ENCODE assay signal across 14 cellular contexts in the genomic region with DNA sequence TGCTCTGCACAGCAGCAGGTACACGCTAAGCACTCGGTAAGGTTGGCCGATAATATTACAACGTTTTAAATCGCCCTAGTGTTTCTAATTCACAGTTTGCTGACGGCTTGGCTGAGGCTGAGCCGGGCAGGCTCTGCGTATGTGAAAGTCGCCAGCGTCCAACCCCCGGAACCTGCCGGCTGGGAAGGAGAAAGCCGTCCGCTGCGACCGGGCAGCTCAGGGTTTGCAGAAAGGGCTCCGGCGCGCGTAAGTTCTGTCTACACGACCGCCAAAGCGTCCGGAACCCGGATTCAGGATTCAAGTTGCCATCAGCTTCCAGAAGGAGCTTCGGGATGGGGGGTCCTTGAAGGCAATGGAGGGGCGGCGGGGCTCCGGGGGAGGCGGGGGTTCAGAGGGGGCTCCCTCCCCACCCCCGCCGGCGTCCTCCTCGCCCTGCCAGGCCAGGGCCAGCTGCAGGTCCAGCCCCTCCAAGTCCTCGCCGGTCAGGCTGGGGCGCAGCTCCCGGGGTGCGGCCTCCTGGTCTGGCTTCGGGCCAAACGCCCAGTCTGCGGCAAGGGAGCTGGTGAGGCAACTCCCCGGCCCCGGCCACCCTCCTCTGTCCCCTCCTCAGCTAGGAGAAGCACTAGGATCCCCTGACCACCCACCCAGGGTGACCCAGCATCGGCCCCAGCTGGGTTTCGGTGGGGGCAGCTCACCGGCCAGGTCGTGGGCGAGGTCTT. TPM values are rescaled to one million over a fixed set of nuclear protein-coding genes. Genes with fewer than 3 reads are reported as not detected.
DNase-seq lines count a peak whose midpoint lies in the region; TF ChIP-seq lines count a peak whose summit lies in the region.
"Had no signal": no experiment of that assay in that cellular context is flagged by ENCODE, and none has a peak within 500 bp of the region (broad histone marks: within the 10 kb centered on the region; RNA-seq: fewer than 3 reads in every experiment).

No MANE protein-coding gene starts in this region.

- TF ChIP-seq CTCF in RWPE1 (conservative IDR thresholded peaks at IDR 0.05; ENCODE audit: low read depth): no peak
- no peak for TF ChIP-seq CTCF in mesothelial cell of epicardium (IDR thresholded peaks at IDR 0.05; ENCODE audit: unreplicated experiment)

- H3K27me3 Mint-ChIP-seq in mesothelial cell of epicardium (ENCODE audit: low read depth): peaks cover 30% of the 10 kb centered on the region

- DNase-seq in NCI-H146 (lab: John Stamatoyannopoulos, UW) (peak; percentile 22), NCI-H146 treated with DMSO at 0.1 percent for 48 hours (lab: John Stamatoyannopoulos, UW; ENCODE audit: unreplicated experiment) (no peak), RWPE1 (ENCODE audit: low spot score) (no peak), posterior vena cava (ENCODE audit: low spot score) (peak; percentile 81), mucosa of gallbladder (ENCODE audit: low spot score) (no peak), mesothelial cell of epicardium (ENCODE audit: low spot score in 2 of 2, unreplicated experiment in 2 of 2) (no peak)
- DNase-seq: activated effector memory CD4-positive, alpha-beta T cell treated with Interleukin-2 at 50 U/mL for 16 hours; amniotic stem cell; GDM1; NCI-H187; stimulated activated naive B cell treated with anti-CD40 and anti-IgM and Interleukin-4, amounts not matched to agents 10 μg/mL and 1 μg/mL and 100 μg/mL, for 72 hours; upper lobe of right lung had no signal

- H3K27ac Mint-ChIP-seq in mesothelial cell of epicardium: no peak overlapping the region
- H3K27ac Mint-ChIP-seq: stimulated activated naive B cell treated with anti-CD40 and anti-IgM and Interleukin-4, amounts not matched to agents 10 μg/mL and 1 μg/mL and 100 μg/mL, for 72 hours had no signal

- 0 out of 2 replicates have a peak overlapping the region, but pooled peaks have one; percentile 4 for H3K27ac ChIP-seq in RWPE1
- H3K27ac ChIP-seq: upper lobe of right lung had no signal

- no peak overlapping the region for H3K4me3 Mint-ChIP-seq in mesothelial cell of epicardium
- H3K4me3 Mint-ChIP-seq: stimulated activated naive B cell treated with anti-CD40 and anti-IgM and Interleukin-4, amounts not matched to agents 10 μg/mL and 1 μg/mL and 100 μg/mL, for 72 hours had no signal

- H3K4me1 Mint-ChIP-seq in mesothelial cell of epicardium: no peaks in the 10 kb centered on the region

- POLR2A ChIA-PET in RWPE1 (lab: Yijun Ruan, JAX; ENCODE audit: low non-redundant PET): no interaction called here

- intact Hi-C loops in posterior vena cava (cut with DNase I): no loop called here

- H3K9me3 Mint-ChIP-seq in mesothelial cell of epicardium: no peaks in the 10 kb centered on the region

- CTCF ChIA-PET in RWPE1 (lab: Yijun Ruan, JAX): interaction anchor here (0.6 kb wide), 1 partner anchor 175 kb away, joined by 8 read pairs; no protein-coding TSS in a partner anchor

- H3K36me3 Mint-ChIP-seq in mesothelial cell of epicardium: peaks cover 4% of the 10 kb centered on the region

RNA-seq across cellular contexts. Expression of a gene that starts 0.6 kb away (rescaled TPM):
- total RNA-seq in posterior vena cava (not detected), mucosa of gallbladder (3.7 TPM), mesothelial cell of epicardium (not detected in 3 replicates)
- total RNA-seq: fibroblast of villous mesenchyme; T-helper 1 cell treated with Interleukin-12 subunit alpha and Interleukin-12 subunit beta and Interleukin-4 antibody, amounts not matched to agents 30 ng/mL and 1 ng/mL, for 36 hours; upper lobe of right lung had no signal

RNA-seq across cellular contexts. Expression of a gene that starts 2.3 kb away (rescaled TPM):
- total RNA-seq in posterior vena cava (not detected), mucosa of gallbladder (712 TPM), mesothelial cell of epicardium (0.60 TPM in 1 of 3 replicates, not detected in the others)
- total RNA-seq: fibroblast of villous mesenchyme; T-helper 1 cell treated with Interleukin-12 subunit alpha and Interleukin-12 subunit beta and Interleukin-4 antibody, amounts not matched to agents 30 ng/mL and 1 ng/mL, for 36 hours; upper lobe of right lung had no signal

RNA-seq across cellular contexts. Expression of a gene that starts 17.8 kb away (rescaled TPM):
- 10 to 100 TPM; 10.1 to 10.7 TPM for total RNA-seq in posterior vena cava
- 11.6 TPM for total RNA-seq in mucosa of gallbladder
- 8.5 to 9.1 TPM (median 8.7 TPM) in 3 replicates for total RNA-seq in mesothelial cell of epicardium

RNA-seq across cellular contexts. Expression of a gene that starts 23.4 kb away (rescaled TPM):
- 10 to 100 TPM; 29.0 to 29.5 TPM for total RNA-seq in posterior vena cava
- 84.7 TPM for total RNA-seq in mucosa of gallbladder
- total RNA-seq in mesothelial cell of epicardium: 53.7 to 54.9 TPM (median 53.9 TPM) in 3 replicates

RNA-seq across cellular contexts. Expression of a gene that starts 56.3 kb away (rescaled TPM):
- total RNA-seq in posterior vena cava: 1 to 10 TPM in 1 of 2 donors, under 1 TPM in 1; 0.90 to 2.6 TPM
- 10.3 TPM for total RNA-seq in mucosa of gallbladder
- 2.3 to 3.5 TPM (median 2.6 TPM) in 3 replicates for total RNA-seq in mesothelial cell of epicardium
- total RNA-seq: fibroblast of villous mesenchyme had no signal

Comparison
In these comparisons a context has a peak if more than half of its experiments do, and no peak if none do; other contexts are left out.
1. DNase-seq: peak in NCI-H146 (single experiment) and posterior vena cava (single experiment); none in NCI-H146 treated with DMSO at 0.1 percent for 48 hours (single experiment), RWPE1 (single experiment), mucosa of gallbladder (single experiment) and mesothelial cell of epicardium (0 of 2).
2. RNA of a gene that starts 2.3 kb away (total RNA-seq): 712 TPM in mucosa of gallbladder (single experiment); 0.60 TPM in mesothelial cell of epicardium and not detected in posterior vena cava; every median in the first group is over 100 times any median in the second.